In genomic region chr4:184417802-184418511, GRCh38 we compare ENCODE assay signal across 8 cellular contexts.
DNase-seq lines count a peak whose midpoint lies in the region; ATAC-seq and TF ChIP-seq lines count a peak whose summit lies in the region.

No MANE protein-coding gene starts in this region.

- H3K4me3 ChIP-seq in GM12865 (ENCODE audit: low read depth, low read length) = peak overlapping the region; percentile 54
- H3K4me3 ChIP-seq in LNCaP clone FGC (ENCODE audit: low read depth, low read length) = no peak overlapping the region
- no peak overlapping the region for H3K4me3 ChIP-seq in tibial artery

- peak; percentile 60 for ATAC-seq in GM21723 (IDR thresholded peaks at IDR 0.05; ENCODE audit: unreplicated experiment)

- intact Hi-C loops in tibial artery (cut with DNase I; ENCODE audit: low total_unique reads) = no loop called here

- peak overlapping the region; percentile 10 to 15 for H3K27ac ChIP-seq in tibial artery

- peaks cover 0 to 6% (median 0%) of the 10 kb centered on the region in 3 donors for H3K9me3 ChIP-seq in tibial artery

- H3K27me3 ChIP-seq in tibial artery = no peaks in the 10 kb centered on the region

- peaks cover 18 to 52% (median 46%) of the 10 kb centered on the region in 3 donors for H3K36me3 ChIP-seq in tibial artery

- peak; percentile 86 for DNase-seq in GM12865 (ENCODE audit: low read depth)
- DNase-seq in LNCaP clone FGC (ENCODE audit: low read depth) = peak; percentile 82
- peak; percentile 85 for DNase-seq in amniotic epithelial cell (ENCODE audit: low read depth)
- peak; percentile 88 for DNase-seq in iris pigment epithelial cell (ENCODE audit: low read depth)
- no peak for DNase-seq in tibial artery
- no peak for DNase-seq in SKM-1 treated with dmso at 0.1 percent for 144 hours (lab: John Stamatoyannopoulos, UW; ENCODE audit: unreplicated experiment)
- no peak for DNase-seq in NCI-H82 treated with DMSO at 0.1 percent for 48 hours (lab: John Stamatoyannopoulos, UW; ENCODE audit: unreplicated experiment)

- peaks cover 0 to 5% (median 4%) of the 10 kb centered on the region in 4 donors for H3K4me1 ChIP-seq in tibial artery

- TF ChIP-seq CTCF in GM12865 (IDR thresholded peaks at IDR 0.05; ENCODE audit: insufficient read depth, low read depth, low read length, missing control alignments) (no peak), LNCaP clone FGC (IDR thresholded peaks at IDR 0.05; ENCODE audit: control insufficient read depth, extremely low read depth, insufficient read depth) (no peak), tibial artery (IDR thresholded peaks at IDR 0.05) (no peak)

Comparison
In these comparisons a context has a peak if more than half of its experiments do, and no peak if none do; other contexts are left out.
1. DNase-seq: peak in GM12865 (single experiment), LNCaP clone FGC (single experiment), amniotic epithelial cell (single experiment) and iris pigment epithelial cell (single experiment); none in tibial artery (0 of 2), SKM-1 treated with dmso at 0.1 percent for 144 hours (single experiment) and NCI-H82 treated with DMSO at 0.1 percent for 48 hours (single experiment).